ENCODE assay signal across 24 cellular contexts in genomic region chr13:106990594-106990993, GRCh38.
"Had no signal": no experiment of that assay in that cellular context is flagged by ENCODE, and none has a peak within 500 bp of the region (broad histone marks: within the 10 kb centered on the region; RNA-seq: fewer than 3 reads in every experiment).

No MANE protein-coding gene starts in this region.

- H3K27ac Mint-ChIP-seq: immature natural killer cell; memory B cell; natural killer cell treated with Interleukin-12 subunit alpha and Interleukin-12 subunit beta and Interleukin-15 and Interleukin-18, amount 100 ng/mL, for 72 hours; neural progenitor cell; stimulated activated effector memory CD8-positive, alpha-beta T cell treated with anti-CD3 and anti-CD28 coated beads, Interleukin-12 subunit alpha, Interleukin-12 subunit beta, amount 100 ng/mL, for 72 hours; type B pancreatic cell had no signal

- FAIRE-seq: keratinocyte, urothelium cell line had no signal

- DNase-seq: effector memory CD4-positive, alpha-beta T cell; glutamatergic neuron; immature natural killer cell; left lung; lower lobe of right lung; midbrain; nucleus accumbens; ovary; right cardiac atrium; stimulated activated CD4-positive, alpha-beta T cell treated with anti-CD3 and anti-CD28 coated beads, Interleukin-4, amount 100 ng/mL, for 1 hour; stimulated activated CD8-positive, alpha-beta memory T cell treated with anti-CD3 and anti-CD28 coated beads, Interleukin-4, amount 100 ng/mL, for 48 hours; stimulated activated naive CD8-positive, alpha-beta T cell treated with anti-CD3 and anti-CD28 coated beads, Interleukin-15, Interleukin-2, amounts not matched to agents 100 U/mL and 50 U/mL, for 24 hours; thyroid gland had no signal

- H3K27me3 Mint-ChIP-seq: natural killer cell treated with Interleukin-12 subunit alpha and Interleukin-12 subunit beta and Interleukin-15 and Interleukin-18, amount 100 ng/mL, for 72 hours; type B pancreatic cell had no signal

- H3K4me1 Mint-ChIP-seq: immature natural killer cell; memory B cell; stimulated activated effector memory CD8-positive, alpha-beta T cell treated with anti-CD3 and anti-CD28 coated beads, Interleukin-12 subunit alpha, Interleukin-12 subunit beta, amount 100 ng/mL, for 72 hours had no signal

- H3K4me1 ChIP-seq: left lung, neural progenitor cell, thyroid gland had no signal

- H3K9me3 Mint-ChIP-seq: neural progenitor cell had no signal

- H3K9me3 ChIP-seq: gastroesophageal sphincter, left lung, lower lobe of right lung, ovary, suprapubic skin, thyroid gland had no signal

- H3K4me2 ChIP-seq: neural progenitor cell had no signal

- H2AFZ ChIP-seq: neural progenitor cell had no signal

- H3K27ac ChIP-seq: coronary artery, gastroesophageal sphincter, left lung, lower lobe of right lung, neural progenitor cell, ovary, suprapubic skin, thyroid gland had no signal

- H3K4me3 ChIP-seq: coronary artery, gastroesophageal sphincter, left lung, lower lobe of right lung, neural progenitor cell, ovary, suprapubic skin, thyroid gland had no signal

- H3K4me3 Mint-ChIP-seq: immature natural killer cell; memory B cell; natural killer cell treated with Interleukin-12 subunit alpha and Interleukin-12 subunit beta and Interleukin-15 and Interleukin-18, amount 100 ng/mL, for 72 hours; neural progenitor cell; stimulated activated effector memory CD8-positive, alpha-beta T cell treated with anti-CD3 and anti-CD28 coated beads, Interleukin-12 subunit alpha, Interleukin-12 subunit beta, amount 100 ng/mL, for 72 hours; type B pancreatic cell had no signal

- H3K36me3 Mint-ChIP-seq: memory B cell; natural killer cell treated with Interleukin-12 subunit alpha and Interleukin-12 subunit beta and Interleukin-15 and Interleukin-18, amount 100 ng/mL, for 72 hours; neural progenitor cell; stimulated activated effector memory CD8-positive, alpha-beta T cell treated with anti-CD3 and anti-CD28 coated beads, Interleukin-12 subunit alpha, Interleukin-12 subunit beta, amount 100 ng/mL, for 72 hours; type B pancreatic cell had no signal

- H3K27me3 ChIP-seq: gastroesophageal sphincter, left lung, neural progenitor cell, ovary, suprapubic skin, thyroid gland had no signal

- H3K36me3 ChIP-seq: gastroesophageal sphincter, left lung, lower lobe of right lung, neural progenitor cell, ovary, suprapubic skin, thyroid gland had no signal

- ATAC-seq: esophagus mucosa; gastroesophageal sphincter; left lung; lower lobe of right lung; natural killer cell treated with Interleukin-12 subunit alpha and Interleukin-12 subunit beta and Interleukin-15 and Interleukin-18, amount 100 ng/mL, for 72 hours; right cardiac atrium; stimulated activated effector memory CD8-positive, alpha-beta T cell treated with anti-CD3 and anti-CD28 coated beads, Interleukin-12 subunit alpha, Interleukin-12 subunit beta, amount 100 ng/mL, for 72 hours; stimulated activated naive CD8-positive, alpha-beta T cell treated with anti-CD3 and anti-CD28 coated beads, Interleukin-15, Interleukin-2, amounts not matched to agents 100 U/mL and 50 U/mL, for 24 hours had no signal

- H3K9ac ChIP-seq: neural progenitor cell had no signal
